Comparison of ENCODE assay signal across 1 cellular context in genomic region chr3:136332302-136332701, GRCh38.
TF ChIP-seq lines count a peak whose summit lies in the region.

No MANE protein-coding gene starts in this region.

TF ChIP-seq in HCT116, 20 proteins besides CTCF, POLR2A, EP300 and RAD21 (continued from another document):
- TF ChIP-seq REST (IDR thresholded peaks at IDR 0.05; ENCODE audit: low read depth) (no peak), CBX3 (IDR thresholded peaks at IDR 0.05; ENCODE audit: low read depth) (no peak), JUND (IDR thresholded peaks at IDR 0.05) (no peak), SRF (IDR thresholded peaks at IDR 0.05; ENCODE audit: low read depth) (no peak), ELF1 (IDR thresholded peaks at IDR 0.05; ENCODE audit: borderline replicate concordance, low read depth) (no peak)
